In the genomic region with DNA sequence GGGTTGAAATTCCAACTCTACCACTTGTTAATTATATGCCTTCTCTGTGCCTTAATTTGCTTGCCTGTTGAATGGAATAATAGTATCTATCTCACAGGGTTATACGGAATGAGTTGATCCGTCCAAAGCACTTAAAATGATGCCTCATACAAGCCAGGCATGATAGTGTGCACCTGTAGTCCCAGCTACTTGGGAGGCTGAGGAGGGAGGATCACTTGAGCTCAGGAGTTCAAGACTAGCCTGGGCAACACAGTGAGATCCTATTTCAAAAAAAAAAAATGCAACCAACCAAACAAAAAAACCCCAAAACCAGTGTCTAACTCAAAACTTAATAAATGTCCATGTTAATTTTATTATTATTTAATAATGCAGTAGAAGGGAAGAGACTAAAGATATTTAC, we compare ENCODE assay signal across 25 cellular contexts. TPM values are rescaled to one million over a fixed set of nuclear protein-coding genes. Genes with fewer than 3 reads are reported as not detected.
"Had no signal": no experiment of that assay in that cellular context is flagged by ENCODE, and none has a peak within 500 bp of the region (broad histone marks: within the 10 kb centered on the region; RNA-seq: fewer than 3 reads in every experiment).

No MANE protein-coding gene starts in this region.

- H3K4me1 Mint-ChIP-seq: IgD-negative memory B cell had no signal

- ATAC-seq: Panc1, PC-3, Right ventricle myocardium inferior, SK-N-SH treated with all-trans-retinoic acid at 6 μM for 48 hours had no signal

- H3K27me3 Mint-ChIP-seq: IgD-negative memory B cell had no signal

- DNase-seq: KBM-7, MG63, NCI-H1092, NCI-H1105 treated with DMSO at 0.1 percent for 48 hours, NCI-H1417 treated with DMSO at 0.1 percent for 48 hours, NCI-H146, NCI-H1694 treated with DMSO at 0.1 percent for 48 hours, NCI-H1930, NCI-H2081, NCI-H2107, NCI-H226, NCI-H446, NCI-H510A, NCI-H524 treated with DMSO at 0.1 percent for 48 hours, NCI-H69, NCI-H774, PC-3, SHP77 treated with DMSO at 0.1 percent for 48 hours, SJCRH30 had no signal

- H3K4me1 ChIP-seq: SJCRH30 had no signal

- H3K4me3 Mint-ChIP-seq: IgD-negative memory B cell had no signal

- H3K27me3 ChIP-seq: MG63, SJCRH30 had no signal

- H3K36me3 ChIP-seq: MG63, SJCRH30 had no signal

- H3K9me3 Mint-ChIP-seq: IgD-negative memory B cell had no signal

- H3K27ac ChIP-seq: SJCRH30 had no signal

- H3K27ac Mint-ChIP-seq: IgD-negative memory B cell had no signal

- H3K9me3 ChIP-seq: MG63, SJCRH30 had no signal

- H3K4me3 ChIP-seq: MG63, SJCRH30 had no signal

RNA-seq across cellular contexts. Expression of a gene that starts 40.3 kb away (rescaled TPM):
- total RNA-seq: HT1080, PC-3, Right ventricle myocardium inferior, RPMI7951 had no signal
- polyA plus RNA-seq: IgD-negative memory B cell had no signal
